26 cellular contexts compared by ENCODE assay signal in genomic region chr12:130124106-130124505, GRCh38. TPM values are rescaled to one million over a fixed set of nuclear protein-coding genes. Genes with fewer than 3 reads are reported as not detected.
"Had no signal": no experiment of that assay in that cellular context is flagged by ENCODE, and none has a peak within 500 bp of the region (broad histone marks: within the 10 kb centered on the region; RNA-seq: fewer than 3 reads in every experiment).

No MANE protein-coding gene starts in this region.

- ATAC-seq: heart right ventricle; left colon; left lung; lower lobe of right lung; natural killer cell; right cardiac atrium; sciatic nerve; stimulated activated effector memory CD8-positive, alpha-beta T cell treated with anti-CD3 and anti-CD28 coated beads, Interleukin-12 subunit alpha, Interleukin-12 subunit beta, amount 100 ng/mL, for 72 hours had no signal

- H3K4me1 Mint-ChIP-seq: natural killer cell; stimulated activated effector memory CD8-positive, alpha-beta T cell treated with anti-CD3 and anti-CD28 coated beads, Interleukin-12 subunit alpha, Interleukin-12 subunit beta, amount 100 ng/mL, for 72 hours had no signal

- H3K36me3 ChIP-seq: heart right ventricle, left lung, lower lobe of right lung, neural progenitor cell, ovary, prostate gland, stomach, thyroid gland, transverse colon, upper lobe of left lung had no signal

- H3K4me1 ChIP-seq: left lung, neural progenitor cell, prostate gland, stomach, thyroid gland, transverse colon, upper lobe of left lung had no signal

- H3K4me3 ChIP-seq: heart right ventricle, hepatocyte, left lung, lower lobe of right lung, neural progenitor cell, ovary, prostate gland, skin epidermis, stomach, testis, thyroid gland, transverse colon, upper lobe of left lung had no signal

- H3K9me3 Mint-ChIP-seq: natural killer cell, nephron progenitor cell had no signal

- DNase-seq: heart right ventricle; kidney; left colon; left lung; lower lobe of right lung; mammary epithelial cell; mesenchymal stem cell; natural killer cell; nephron progenitor cell; ovary; retina; right cardiac atrium; stimulated activated CD4-positive, alpha-beta T cell treated with anti-CD3 and anti-CD28 coated beads, Interleukin-4, amount 100 ng/mL, for 24 hours; stimulated activated naive CD4-positive, alpha-beta T cell; stomach; testis; thyroid gland; transverse colon; upper lobe of left lung had no signal

- H3K27me3 ChIP-seq: ovary, testis, thyroid gland, transverse colon, upper lobe of left lung had no signal

- H3K27ac ChIP-seq: heart right ventricle, hepatocyte, left lung, lower lobe of right lung, neural progenitor cell, ovary, prostate gland, stomach, testis, thyroid gland, transverse colon, upper lobe of left lung had no signal

- H3K4me3 Mint-ChIP-seq: natural killer cell; nephron progenitor cell; neural progenitor cell; stimulated activated effector memory CD8-positive, alpha-beta T cell treated with anti-CD3 and anti-CD28 coated beads, Interleukin-12 subunit alpha, Interleukin-12 subunit beta, amount 100 ng/mL, for 72 hours had no signal

- H3K27ac Mint-ChIP-seq: natural killer cell; nephron progenitor cell; neural progenitor cell; stimulated activated effector memory CD8-positive, alpha-beta T cell treated with anti-CD3 and anti-CD28 coated beads, Interleukin-12 subunit alpha, Interleukin-12 subunit beta, amount 100 ng/mL, for 72 hours had no signal

- H3K36me3 Mint-ChIP-seq: natural killer cell; neural progenitor cell; stimulated activated effector memory CD8-positive, alpha-beta T cell treated with anti-CD3 and anti-CD28 coated beads, Interleukin-12 subunit alpha, Interleukin-12 subunit beta, amount 100 ng/mL, for 72 hours had no signal

- H3K9me3 ChIP-seq: lower lobe of right lung, ovary, prostate gland, testis, thyroid gland, transverse colon had no signal

RNA-seq across cellular contexts. Expression of gene FZD10, which starts 38.2 kb away (rescaled TPM):
- total RNA-seq: liver, natural killer cell had no signal
- polyA plus RNA-seq: mammary epithelial cell had no signal
